Comparison of ENCODE assay signal across 10 cellular contexts in genomic region chr6:111777357-111777756, GRCh38.
DNase-seq lines count a peak whose midpoint lies in the region; ATAC-seq, FAIRE-seq and TF ChIP-seq lines count a peak whose summit lies in the region.
"Had no signal": no experiment of that assay in that cellular context is flagged by ENCODE, and none has a peak within 500 bp of the region (broad histone marks: within the 10 kb centered on the region; RNA-seq: fewer than 3 reads in every experiment).

No MANE protein-coding gene starts in this region.

- intact Hi-C loops in activated CD4-positive, alpha-beta T cell treated with anti-CD3 and anti-CD28 coated beads, Interleukin-2, amount 10 ng/mL, durations not matched to agents 24 days and 14 days (cut with micrococcal nuclease): no loop called here
- intact Hi-C loops in colonic mucosa (cut with DNase I): no loop called here

- no peak overlapping the region for H3K4me3 ChIP-seq in colonic mucosa

- H3K27ac ChIP-seq in colonic mucosa: no peak overlapping the region

- no peak for TF ChIP-seq CTCF in colonic mucosa (IDR thresholded peaks at IDR 0.05)

- no peak for FAIRE-seq in urothelium cell line (lab: Jason Lieb, UNC)

- H3K4me1 ChIP-seq in colonic mucosa: no peaks in the 10 kb centered on the region

- peak; percentile 79 for ATAC-seq in effector memory CD8-positive, alpha-beta T cell (replicated peaks)
- ATAC-seq in stimulated activated memory B cell treated with anti-CD40 and anti-IgM and Interleukin-4, amounts not matched to agents 10 μg/mL and 1 μg/mL and 100 μg/mL, for 72 hours: peak; percentile 52

- H3K9ac ChIP-seq in colonic mucosa (ENCODE audit: low read depth in 2 of 2, low read length in 2 of 2): no peak overlapping the region

- no peak for DNase-seq in activated CD4-positive, alpha-beta T cell treated with anti-CD3 and anti-CD28 coated beads, Interleukin-2, amount 10 ng/mL, durations not matched to agents 24 days and 14 days
- no peak for DNase-seq in activated CD4-positive, alpha-beta T cell treated with anti-CD3 and anti-CD28 coated beads, Interleukin-2, amount 50 U/mL, for 1 hour
- DNase-seq in NCI-H524 treated with DMSO at 0.1 percent for 48 hours (lab: John Stamatoyannopoulos, UW) (peak; percentile 66), urothelium cell line (ENCODE audit: low spot score) (no peak), hepatic stellate cell (ENCODE audit: low spot score) (no peak), colonic mucosa (no peak)
- DNase-seq in effector memory CD8-positive, alpha-beta T cell: peak; percentile 33 to 53 (median 39)
- DNase-seq: hypothalamus, NCI-H1092 treated with DMSO at 0.1 percent for 48 hours had no signal

- no peak overlapping the region for H3K4me3 Mint-ChIP-seq in activated CD4-positive, alpha-beta T cell treated with anti-CD3 and anti-CD28 coated beads, Interleukin-2, amount 10 ng/mL, durations not matched to agents 24 days and 14 days
- peak overlapping the region; percentile 72 to 76 for H3K4me3 Mint-ChIP-seq in effector memory CD8-positive, alpha-beta T cell
- no peak overlapping the region for H3K4me3 Mint-ChIP-seq in stimulated activated memory B cell treated with anti-CD40 and anti-IgM and Interleukin-4, amounts not matched to agents 10 μg/mL and 1 μg/mL and 100 μg/mL, for 72 hours

- H3K9me3 ChIP-seq in colonic mucosa: no peaks in the 10 kb centered on the region

- H3K27me3 Mint-ChIP-seq in activated CD4-positive, alpha-beta T cell treated with anti-CD3 and anti-CD28 coated beads, Interleukin-2, amount 10 ng/mL, durations not matched to agents 24 days and 14 days: no peaks in the 10 kb centered on the region
- H3K27me3 Mint-ChIP-seq in effector memory CD8-positive, alpha-beta T cell: no peaks in the 10 kb centered on the region
- H3K27me3 Mint-ChIP-seq in stimulated activated memory B cell treated with anti-CD40 and anti-IgM and Interleukin-4, amounts not matched to agents 10 μg/mL and 1 μg/mL and 100 μg/mL, for 72 hours: no peaks in the 10 kb centered on the region

- no peaks in the 10 kb centered on the region for H3K36me3 ChIP-seq in colonic mucosa

- H3K9me3 Mint-ChIP-seq in activated CD4-positive, alpha-beta T cell treated with anti-CD3 and anti-CD28 coated beads, Interleukin-2, amount 10 ng/mL, durations not matched to agents 24 days and 14 days: no peaks in the 10 kb centered on the region
- H3K9me3 Mint-ChIP-seq in effector memory CD8-positive, alpha-beta T cell: no peaks in the 10 kb centered on the region
- no peaks in the 10 kb centered on the region for H3K9me3 Mint-ChIP-seq in stimulated activated memory B cell treated with anti-CD40 and anti-IgM and Interleukin-4, amounts not matched to agents 10 μg/mL and 1 μg/mL and 100 μg/mL, for 72 hours

- no peaks in the 10 kb centered on the region for H3K27me3 ChIP-seq in colonic mucosa

- H3K36me3 Mint-ChIP-seq in activated CD4-positive, alpha-beta T cell treated with anti-CD3 and anti-CD28 coated beads, Interleukin-2, amount 10 ng/mL, durations not matched to agents 24 days and 14 days (ENCODE audit: low read depth): peaks cover 63% of the 10 kb centered on the region
- H3K36me3 Mint-ChIP-seq in effector memory CD8-positive, alpha-beta T cell (ENCODE audit: insufficient read depth): peaks cover 42% of the 10 kb centered on the region
- H3K36me3 Mint-ChIP-seq in stimulated activated memory B cell treated with anti-CD40 and anti-IgM and Interleukin-4, amounts not matched to agents 10 μg/mL and 1 μg/mL and 100 μg/mL, for 72 hours: peaks cover 20% of the 10 kb centered on the region

- peak overlapping the region; percentile 81 for H3K27ac Mint-ChIP-seq in activated CD4-positive, alpha-beta T cell treated with anti-CD3 and anti-CD28 coated beads, Interleukin-2, amount 10 ng/mL, durations not matched to agents 24 days and 14 days
- peak overlapping the region; percentile 87 to 99 for H3K27ac Mint-ChIP-seq in effector memory CD8-positive, alpha-beta T cell
- H3K27ac Mint-ChIP-seq in stimulated activated memory B cell treated with anti-CD40 and anti-IgM and Interleukin-4, amounts not matched to agents 10 μg/mL and 1 μg/mL and 100 μg/mL, for 72 hours: peak overlapping the region; percentile 15

- H3K4me1 Mint-ChIP-seq in activated CD4-positive, alpha-beta T cell treated with anti-CD3 and anti-CD28 coated beads, Interleukin-2, amount 10 ng/mL, durations not matched to agents 24 days and 14 days: peaks cover 73% of the 10 kb centered on the region
- H3K4me1 Mint-ChIP-seq in effector memory CD8-positive, alpha-beta T cell (ENCODE audit: low read depth in 2 of 2): peaks cover 69 to 85% of the 10 kb centered on the region in 2 donors
- peaks cover 22% of the 10 kb centered on the region for H3K4me1 Mint-ChIP-seq in stimulated activated memory B cell treated with anti-CD40 and anti-IgM and Interleukin-4, amounts not matched to agents 10 μg/mL and 1 μg/mL and 100 μg/mL, for 72 hours

Comparison
In these comparisons a context has a peak if more than half of its experiments do, and no peak if none do; other contexts are left out.
1. DNase-seq: peak in NCI-H524 treated with DMSO at 0.1 percent for 48 hours (single experiment) and effector memory CD8-positive, alpha-beta T cell (3 of 3); none in activated CD4-positive, alpha-beta T cell treated with anti-CD3 and anti-CD28 coated beads, Interleukin-2, amount 10 ng/mL, durations not matched to agents 24 days and 14 days (single experiment), activated CD4-positive, alpha-beta T cell treated with anti-CD3 and anti-CD28 coated beads, Interleukin-2, amount 50 U/mL, for 1 hour (single experiment), urothelium cell line (single experiment), hepatic stellate cell (single experiment) and colonic mucosa (single experiment).
2. H3K27ac Mint-ChIP-seq: peak in every context shown above with its lines; median percentile 93 in effector memory CD8-positive, alpha-beta T cell; 81 in activated CD4-positive, alpha-beta T cell treated with anti-CD3 and anti-CD28 coated beads, Interleukin-2, amount 10 ng/mL, durations not matched to agents 24 days and 14 days; 15 in stimulated activated memory B cell treated with anti-CD40 and anti-IgM and Interleukin-4, amounts not matched to agents 10 μg/mL and 1 μg/mL and 100 μg/mL, for 72 hours.
3. H3K4me3 Mint-ChIP-seq: peak in effector memory CD8-positive, alpha-beta T cell (2 of 2); none in activated CD4-positive, alpha-beta T cell treated with anti-CD3 and anti-CD28 coated beads, Interleukin-2, amount 10 ng/mL, durations not matched to agents 24 days and 14 days (single experiment) and stimulated activated memory B cell treated with anti-CD40 and anti-IgM and Interleukin-4, amounts not matched to agents 10 μg/mL and 1 μg/mL and 100 μg/mL, for 72 hours (single experiment).